In genomic region chr13:103694033-103694432, GRCh38 we compare ENCODE assay signal across 10 cellular contexts.
"Had no signal": no experiment of that assay in that cellular context is flagged by ENCODE, and none has a peak within 500 bp of the region (broad histone marks: within the 10 kb centered on the region; RNA-seq: fewer than 3 reads in every experiment).

No MANE protein-coding gene starts in this region.

- H3K36me3 ChIP-seq: gastroesophageal sphincter, upper lobe of left lung had no signal

- H3K27ac ChIP-seq: coronary artery, gastroesophageal sphincter, upper lobe of left lung had no signal

- H3K4me3 ChIP-seq: coronary artery, gastroesophageal sphincter, upper lobe of left lung had no signal

- H3K27me3 ChIP-seq: gastroesophageal sphincter, upper lobe of left lung had no signal

- DNase-seq: activated B cell treated with CpG ODN at 0.5 μM for 24 hours; activated CD4-positive, alpha-beta T cell treated with anti-CD3 and anti-CD28 coated beads, Interleukin-2, amount 10 ng/mL, durations not matched to agents 24 days and 14 days; caudate nucleus; effector CD4-positive, alpha-beta T cell; mammary epithelial cell; nephron progenitor cell; stimulated activated CD4-positive, alpha-beta T cell treated with anti-CD3 and anti-CD28 coated beads, Interleukin-4, amount 100 ng/mL, for 24 hours; upper lobe of left lung had no signal

- H3K9me3 ChIP-seq: gastroesophageal sphincter, upper lobe of left lung had no signal

- H3K4me1 ChIP-seq: gastroesophageal sphincter, upper lobe of left lung had no signal
